9 cellular contexts compared by ENCODE assay signal in the genomic region with DNA sequence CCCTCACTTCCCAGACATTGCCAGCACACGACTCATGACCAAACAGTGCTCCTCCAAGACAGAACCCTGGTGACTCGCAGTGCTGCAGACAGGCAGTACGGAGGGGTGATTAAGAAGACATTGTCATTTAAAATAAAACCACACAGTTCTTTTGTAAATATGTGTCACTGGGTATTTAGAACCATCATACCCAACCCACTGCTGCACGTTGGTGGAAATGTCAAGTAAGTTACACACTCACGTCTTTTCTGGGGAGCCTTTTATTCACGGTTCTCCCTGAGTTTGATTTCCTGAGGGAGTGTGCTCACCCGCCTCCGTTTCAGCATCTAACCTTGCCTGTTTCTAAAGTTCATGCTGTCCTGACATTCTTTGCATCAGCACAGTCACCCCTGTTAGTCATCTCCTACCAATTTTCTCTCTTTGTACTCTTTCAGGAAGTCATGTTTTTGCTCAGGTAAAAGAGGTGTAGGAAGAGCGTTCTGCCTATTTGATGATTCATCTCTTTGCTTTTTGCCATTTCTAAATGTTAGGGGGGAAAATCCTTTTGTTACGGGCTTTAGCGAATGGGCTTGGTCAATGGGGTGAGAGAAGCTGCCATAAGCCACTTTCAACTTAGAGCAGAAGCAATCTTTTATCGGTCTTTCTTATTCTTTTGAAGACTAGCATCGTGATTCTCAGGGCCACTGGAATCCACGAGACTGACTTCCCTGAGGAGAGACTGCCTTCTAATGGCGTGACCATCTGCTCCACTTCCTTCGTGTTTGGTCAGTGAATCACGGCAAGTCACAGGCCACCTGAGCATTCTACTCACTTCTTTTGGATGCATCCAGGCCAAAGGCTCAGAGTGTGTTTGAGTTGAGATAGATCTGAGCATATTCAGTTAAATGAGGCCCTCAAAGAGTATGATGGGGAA.
DNase-seq lines count a peak whose midpoint lies in the region; ATAC-seq, FAIRE-seq and TF ChIP-seq lines count a peak whose summit lies in the region.
"Had no signal": no experiment of that assay in that cellular context is flagged by ENCODE, and none has a peak within 500 bp of the region (broad histone marks: within the 10 kb centered on the region; RNA-seq: fewer than 3 reads in every experiment).

No MANE protein-coding gene starts in this region.

- no peaks in the 10 kb centered on the region for H3K27me3 ChIP-seq in effector memory CD4-positive, alpha-beta T cell (replicated peaks; ENCODE audit: control insufficient read depth, insufficient read depth, low read length, poor library complexity, severe bottlenecking)

- H3K36me3 Mint-ChIP-seq in endothelial cell (ENCODE audit: low read depth, unreplicated experiment): no peaks in the 10 kb centered on the region

- H3K27ac Mint-ChIP-seq in endothelial cell (ENCODE audit: unreplicated experiment): no peak overlapping the region

- FAIRE-seq in GM19239 (lab: Jason Lieb, UNC): peak; percentile 58

- peak overlapping the region; percentile 7 for H3K27ac ChIP-seq in effector memory CD4-positive, alpha-beta T cell (ENCODE audit: insufficient read depth, low read length, poor library complexity, severe bottlenecking)

- DNase-seq in GM19239 (ENCODE audit: insufficient read length, low spot score) (no peak), NCI-H524 treated with DMSO at 0.1 percent for 48 hours (lab: John Stamatoyannopoulos, UW) (no peak), endothelial cell (ENCODE audit: low spot score) (no peak)
- DNase-seq in activated CD4-positive, CD25-positive, alpha-beta regulatory T cell treated with anti-CD3 and anti-CD28 coated beads, Interleukin-2, amount 50 U/mL, for 16 hours (ENCODE audit: low read depth, low spot score): peak; percentile 31
- DNase-seq in effector memory CD4-positive, alpha-beta T cell: no peak
- peak; percentile 42 to 83 for DNase-seq in stimulated activated CD4-positive, alpha-beta T cell treated with anti-CD3 and anti-CD28 coated beads, Interleukin-4, amount 100 ng/mL, for 4 hours
- DNase-seq in effector CD8-positive, alpha-beta T cell (lab: John Stamatoyannopoulos, UW): no peak

- no peak for TF ChIP-seq CTCF in endothelial cell (IDR thresholded peaks at IDR 0.05; ENCODE audit: unreplicated experiment)

- H3K9me3 ChIP-seq in effector memory CD4-positive, alpha-beta T cell (ENCODE audit: control insufficient read depth, low read length): no peaks in the 10 kb centered on the region

- H3K4me1 Mint-ChIP-seq in endothelial cell (ENCODE audit: unreplicated experiment): peaks cover 17% of the 10 kb centered on the region

- no peak for ATAC-seq in HG02571 (IDR thresholded peaks at IDR 0.05; ENCODE audit: unreplicated experiment)

- peaks cover 6% of the 10 kb centered on the region for H3K4me1 ChIP-seq in effector memory CD4-positive, alpha-beta T cell (ENCODE audit: control insufficient read depth, insufficient read depth, low read length, poor library complexity, severe bottlenecking)

- H3K36me3 ChIP-seq in effector memory CD4-positive, alpha-beta T cell (ENCODE audit: control insufficient read depth, insufficient read depth, low read length): no peaks in the 10 kb centered on the region

- no peaks in the 10 kb centered on the region for H3K9me3 Mint-ChIP-seq in endothelial cell (ENCODE audit: unreplicated experiment)

- no peak overlapping the region for H3K4me3 Mint-ChIP-seq in endothelial cell (ENCODE audit: unreplicated experiment)

- peaks cover 1% of the 10 kb centered on the region for H3K27me3 Mint-ChIP-seq in endothelial cell (ENCODE audit: unreplicated experiment)

- H3K4me3 ChIP-seq in effector memory CD4-positive, alpha-beta T cell (ENCODE audit: insufficient read depth, low read depth, low read length, poor library complexity, severe bottlenecking): no peak overlapping the region
- H3K4me3 ChIP-seq: lung had no signal

Comparison
In these comparisons a context has a peak if more than half of its experiments do, and no peak if none do; other contexts are left out.
1. DNase-seq: peak in activated CD4-positive, CD25-positive, alpha-beta regulatory T cell treated with anti-CD3 and anti-CD28 coated beads, Interleukin-2, amount 50 U/mL, for 16 hours (single experiment) and stimulated activated CD4-positive, alpha-beta T cell treated with anti-CD3 and anti-CD28 coated beads, Interleukin-4, amount 100 ng/mL, for 4 hours (2 of 2); none in GM19239 (single experiment), effector memory CD4-positive, alpha-beta T cell (0 of 3), effector CD8-positive, alpha-beta T cell (single experiment), NCI-H524 treated with DMSO at 0.1 percent for 48 hours (single experiment) and endothelial cell (single experiment).